ENCODE assay signal across 22 cellular contexts in genomic region chr10:84829121-84829520, GRCh38.
"Had no signal": no experiment of that assay in that cellular context is flagged by ENCODE, and none has a peak within 500 bp of the region (broad histone marks: within the 10 kb centered on the region; RNA-seq: fewer than 3 reads in every experiment).

No MANE protein-coding gene starts in this region.

- H3K4me1 Mint-ChIP-seq: activated B cell treated with CpG ODN at 0.5 μM for 24 hours; activated CD4-positive, alpha-beta T cell treated with anti-CD3 and anti-CD28 coated beads, Interleukin-2, amount 10 ng/mL, durations not matched to agents 24 days and 14 days; activated CD8-positive, alpha-beta memory T cell treated with anti-CD3 and anti-CD28 coated beads, Interleukin-2, amount 10 ng/mL, durations not matched to agents 7 days and 5 days; activated naive CD4-positive, alpha-beta T cell treated with anti-CD3 and anti-CD28 coated beads, Interleukin-2, amount 50 U/mL, for 24 hours; T-cell had no signal

- H3K4me3 Mint-ChIP-seq: activated B cell treated with CpG ODN at 0.5 μM for 24 hours; activated CD4-positive, alpha-beta T cell treated with anti-CD3 and anti-CD28 coated beads, Interleukin-2, amount 10 ng/mL, durations not matched to agents 24 days and 14 days; activated CD8-positive, alpha-beta memory T cell treated with anti-CD3 and anti-CD28 coated beads, Interleukin-2, amount 10 ng/mL, durations not matched to agents 7 days and 5 days; activated naive CD4-positive, alpha-beta T cell treated with anti-CD3 and anti-CD28 coated beads, Interleukin-2, amount 50 U/mL, for 24 hours; activated T-cell treated with anti-CD3 and anti-CD28 coated beads, Interleukin-2, amount 50 U/mL, for 24 hours; activated T-helper 1 cell treated with anti-CD3 and anti-CD28 coated beads, Interleukin-12 subunit alpha, Interleukin-12 subunit beta, Interleukin-2, Interleukin-4 antibody, amounts not matched to agents 30 ng/mL and 10 ng/mL and 1 ng/mL, durations not matched to agents 14 hours and 24 hours and 36 hours; T-cell had no signal

- H3K4me3 ChIP-seq: ascending aorta had no signal

- H3K27ac ChIP-seq: ascending aorta had no signal

- H3K27ac Mint-ChIP-seq: activated B cell treated with CpG ODN at 0.5 μM for 24 hours; activated CD4-positive, alpha-beta T cell treated with anti-CD3 and anti-CD28 coated beads, Interleukin-2, amount 10 ng/mL, durations not matched to agents 24 days and 14 days; activated CD8-positive, alpha-beta memory T cell treated with anti-CD3 and anti-CD28 coated beads, Interleukin-2, amount 10 ng/mL, durations not matched to agents 7 days and 5 days; activated naive CD4-positive, alpha-beta T cell treated with anti-CD3 and anti-CD28 coated beads, Interleukin-2, amount 50 U/mL, for 24 hours; activated T-cell treated with anti-CD3 and anti-CD28 coated beads, Interleukin-2, amount 50 U/mL, for 24 hours; activated T-helper 1 cell treated with anti-CD3 and anti-CD28 coated beads, Interleukin-12 subunit alpha, Interleukin-12 subunit beta, Interleukin-2, Interleukin-4 antibody, amounts not matched to agents 30 ng/mL and 10 ng/mL and 1 ng/mL, durations not matched to agents 14 hours and 24 hours and 36 hours; T-cell had no signal

- ATAC-seq: activated CD8-positive, alpha-beta memory T cell treated with anti-CD3 and anti-CD28 coated beads, Interleukin-2, amount 10 ng/mL, durations not matched to agents 7 days and 5 days; PC-3; T-cell had no signal

- H3K36me3 Mint-ChIP-seq: activated CD8-positive, alpha-beta memory T cell treated with anti-CD3 and anti-CD28 coated beads, Interleukin-2, amount 10 ng/mL, durations not matched to agents 7 days and 5 days; activated naive CD4-positive, alpha-beta T cell treated with anti-CD3 and anti-CD28 coated beads, Interleukin-2, amount 50 U/mL, for 24 hours; T-cell had no signal

- H3K27me3 ChIP-seq: ascending aorta had no signal

- H3K36me3 ChIP-seq: ascending aorta had no signal

- H3K9me3 Mint-ChIP-seq: activated B cell treated with CpG ODN at 0.5 μM for 24 hours; activated CD4-positive, alpha-beta T cell treated with anti-CD3 and anti-CD28 coated beads, Interleukin-2, amount 10 ng/mL, durations not matched to agents 24 days and 14 days; activated naive CD4-positive, alpha-beta T cell treated with anti-CD3 and anti-CD28 coated beads, Interleukin-2, amount 50 U/mL, for 24 hours; activated T-cell treated with anti-CD3 and anti-CD28 coated beads, Interleukin-2, amount 50 U/mL, for 24 hours; activated T-helper 1 cell treated with anti-CD3 and anti-CD28 coated beads, Interleukin-12 subunit alpha, Interleukin-12 subunit beta, Interleukin-2, Interleukin-4 antibody, amounts not matched to agents 30 ng/mL and 10 ng/mL and 1 ng/mL, durations not matched to agents 14 hours and 24 hours and 36 hours; T-cell had no signal

- DNase-seq: activated B cell treated with CpG ODN at 0.5 μM for 24 hours; activated CD4-positive, alpha-beta T cell treated with anti-CD3 and anti-CD28 coated beads for 1 hour; activated CD4-positive, alpha-beta T cell treated with anti-CD3 and anti-CD28 coated beads, Interleukin-2, amount 10 ng/mL, durations not matched to agents 24 days and 14 days; activated CD4-positive, alpha-beta T cell treated with anti-CD3 and anti-CD28 coated beads, Interleukin-2, amount 50 U/mL, for 48 hours; activated CD8-positive, alpha-beta memory T cell treated with anti-CD3 and anti-CD28 coated beads, Interleukin-2, amount 10 ng/mL, durations not matched to agents 7 days and 5 days; activated effector memory CD4-positive, alpha-beta T cell treated with Interleukin-2 at 50 U/mL for 16 hours; activated naive CD4-positive, alpha-beta T cell; activated T-cell treated with anti-CD3 and anti-CD28 coated beads, Interleukin-2, amount 50 U/mL, for 24 hours; amniotic stem cell; central memory CD4-positive, alpha-beta T cell; NCI-H1105 treated with DMSO at 0.1 percent for 48 hours; NCI-H187; NCI-H2081; NCI-H510A treated with DMSO at 0.1 percent for 48 hours; PC-3; SHP77 treated with DMSO at 0.1 percent for 48 hours; T-cell; T-helper 2 cell; T1000 had no signal

- H3K27me3 Mint-ChIP-seq: activated B cell treated with CpG ODN at 0.5 μM for 24 hours; activated CD8-positive, alpha-beta memory T cell treated with anti-CD3 and anti-CD28 coated beads, Interleukin-2, amount 10 ng/mL, durations not matched to agents 7 days and 5 days; activated naive CD4-positive, alpha-beta T cell treated with anti-CD3 and anti-CD28 coated beads, Interleukin-2, amount 50 U/mL, for 24 hours had no signal
